In genomic region chr22:22771696-22772377, GRCh38 we compare ENCODE assay signal across 17 cellular contexts.
DNase-seq lines count a peak whose midpoint lies in the region; ATAC-seq and TF ChIP-seq lines count a peak whose summit lies in the region.
"Had no signal": no experiment of that assay in that cellular context is flagged by ENCODE, and none has a peak within 500 bp of the region (broad histone marks: within the 10 kb centered on the region; RNA-seq: fewer than 3 reads in every experiment).

No MANE protein-coding gene starts in this region.

- intact Hi-C loops in vagina (cut with DNase I): no loop called here

- no peak overlapping the region for H3K27ac ChIP-seq in WERI-Rb-1
- no peak overlapping the region for H3K27ac ChIP-seq in vagina
- H3K27ac ChIP-seq: Peyer's patch had no signal

- H3K27ac Mint-ChIP-seq in activated CD8-positive, alpha-beta memory T cell treated with anti-CD3 and anti-CD28 coated beads, Interleukin-2, amount 10 ng/mL, durations not matched to agents 7 days and 5 days: no peak overlapping the region

- H3K27me3 ChIP-seq in WERI-Rb-1 (ENCODE audit: insufficient read depth, low read depth, severe bottlenecking): no peaks in the 10 kb centered on the region
- no peaks in the 10 kb centered on the region for H3K27me3 ChIP-seq in vagina
- H3K27me3 ChIP-seq: Peyer's patch had no signal

- H3K9me3 ChIP-seq in WERI-Rb-1 (ENCODE audit: severe bottlenecking) (no peaks in the 10 kb centered on the region), vagina (no peaks in the 10 kb centered on the region)
- H3K9me3 ChIP-seq: Peyer's patch had no signal

- H3K4me1 ChIP-seq in vagina: no peaks in the 10 kb centered on the region

- no peak for ATAC-seq in activated CD8-positive, alpha-beta memory T cell treated with anti-CD3 and anti-CD28 coated beads, Interleukin-2, amount 10 ng/mL, durations not matched to agents 7 days and 5 days
- no peak for ATAC-seq in GM19397 (IDR thresholded peaks at IDR 0.05; ENCODE audit: unreplicated experiment)

- no peaks in the 10 kb centered on the region for H3K36me3 ChIP-seq in WERI-Rb-1
- H3K36me3 ChIP-seq in vagina: no peaks in the 10 kb centered on the region
- H3K36me3 ChIP-seq: Peyer's patch had no signal

- no peak overlapping the region for H3K4me3 Mint-ChIP-seq in activated CD8-positive, alpha-beta memory T cell treated with anti-CD3 and anti-CD28 coated beads, Interleukin-2, amount 10 ng/mL, durations not matched to agents 7 days and 5 days

- H3K4me1 Mint-ChIP-seq in activated CD8-positive, alpha-beta memory T cell treated with anti-CD3 and anti-CD28 coated beads, Interleukin-2, amount 10 ng/mL, durations not matched to agents 7 days and 5 days: peaks cover 3% of the 10 kb centered on the region

- no peaks in the 10 kb centered on the region for H3K9me3 Mint-ChIP-seq in activated CD8-positive, alpha-beta memory T cell treated with anti-CD3 and anti-CD28 coated beads, Interleukin-2, amount 10 ng/mL, durations not matched to agents 7 days and 5 days (ENCODE audit: low read depth)

- CTCF ChIA-PET in activated CD8-positive, alpha-beta memory T cell treated with anti-CD3 and anti-CD28 coated beads, Interleukin-2, amount 10 ng/mL, durations not matched to agents 7 days and 5 days (lab: Charles Lee): interaction anchor here (1.5 to 5.3 kb wide), 6 partner anchors 8 to 183 kb away, joined by 3 to 43 read pairs (median 8); no protein-coding TSS in a partner anchor

- H3K27me3 Mint-ChIP-seq in activated CD8-positive, alpha-beta memory T cell treated with anti-CD3 and anti-CD28 coated beads, Interleukin-2, amount 10 ng/mL, durations not matched to agents 7 days and 5 days: peaks cover 8% of the 10 kb centered on the region

- TF ChIP-seq CTCF in WERI-Rb-1 (IDR thresholded peaks at IDR 0.05; ENCODE audit: low read depth, low read length) (no peak), vagina (IDR thresholded peaks at IDR 0.05) (no peak)

- DNase-seq in activated CD8-positive, alpha-beta memory T cell treated with anti-CD3 and anti-CD28 coated beads, Interleukin-2, amount 10 ng/mL, durations not matched to agents 7 days and 5 days: peak; percentile 33
- DNase-seq in activated CD8-positive, alpha-beta memory T cell treated with anti-CD3 and anti-CD28 coated beads, Interleukin-2, amount 50 U/mL, for 4 hours: no peak
- DNase-seq in WERI-Rb-1 (peak; percentile 36), islet precursor cell (peak; percentile 30), vagina (ENCODE audit: extremely low spot score in 2 of 2) (peak; percentile 25 to 91), SHP77 treated with DMSO at 0.1 percent for 48 hours (lab: John Stamatoyannopoulos, UW) (no peak), dedifferentiated amniotic fluid mesenchymal stem cell (ENCODE audit: extremely low spot score) (no peak)
- DNase-seq: 8988T, C1 segment of cervical spinal cord, COR-L47, Kasumi-1, NCI-H1930, NCI-H2171 treated with DMSO at 0.1 percent for 48 hours, NCI-H510A, SHP77 had no signal

- no peak overlapping the region for H3K4me3 ChIP-seq in WERI-Rb-1 (ENCODE audit: low read depth, low read length)
- H3K4me3 ChIP-seq in vagina: no peak overlapping the region
- H3K4me3 ChIP-seq: Peyer's patch had no signal

- TF ChIP-seq POLR2A in vagina (IDR thresholded peaks at IDR 0.05): no peak

- H3K36me3 Mint-ChIP-seq in activated CD8-positive, alpha-beta memory T cell treated with anti-CD3 and anti-CD28 coated beads, Interleukin-2, amount 10 ng/mL, durations not matched to agents 7 days and 5 days: no peaks in the 10 kb centered on the region

Comparison
In these comparisons a context has a peak if more than half of its experiments do, and no peak if none do; other contexts are left out.
1. DNase-seq: peak in activated CD8-positive, alpha-beta memory T cell treated with anti-CD3 and anti-CD28 coated beads, Interleukin-2, amount 10 ng/mL, durations not matched to agents 7 days and 5 days (single experiment), WERI-Rb-1 (single experiment), islet precursor cell (single experiment) and vagina (2 of 2); none in activated CD8-positive, alpha-beta memory T cell treated with anti-CD3 and anti-CD28 coated beads, Interleukin-2, amount 50 U/mL, for 4 hours (single experiment), SHP77 treated with DMSO at 0.1 percent for 48 hours (single experiment) and dedifferentiated amniotic fluid mesenchymal stem cell (single experiment).